ENCODE assay signal across 1 cellular context in genomic region chr1:154442006-154442740, GRCh38.
TF ChIP-seq lines count a peak whose summit lies in the region.

No MANE protein-coding gene starts in this region.

TF ChIP-seq in K562, 482 proteins besides CTCF, POLR2A, EP300 and RAD21 (continued from another document and continues in another):
- TF ChIP-seq ZNF311 (CRISPR knock-in tag; IDR thresholded peaks at IDR 0.05) (no peak), ARNT (IDR thresholded peaks at IDR 0.05) (no peak), SLC30A9 (CRISPR knock-in tag; IDR thresholded peaks at IDR 0.05) (no peak), GTF2A2 (tag; IDR thresholded peaks at IDR 0.05) (no peak), SUPT5H (IDR thresholded peaks at IDR 0.05) (no peak), NUFIP1 (IDR thresholded peaks at IDR 0.05; ENCODE audit: partially characterized antibody) (no peak), ETV1 (tag; conservative IDR thresholded peaks at IDR 0.05; ENCODE audit: low read depth) (no peak), CREM (IDR thresholded peaks at IDR 0.05; ENCODE audit: low read depth) (peak; percentile 54; the same call in 1 of the 2 replicates), CAMTA2 (CRISPR knock-in tag; conservative IDR thresholded peaks at IDR 0.05) (no peak), ZC3H11A (IDR thresholded peaks at IDR 0.05; ENCODE audit: low read depth, low read length) (no peak), NCOA2 (IDR thresholded peaks at IDR 0.05; ENCODE audit: partially characterized antibody in 2 of 2) (no peak), POU5F1 (IDR thresholded peaks at IDR 0.05; ENCODE audit: borderline replicate concordance, low read depth, low read length, partially characterized antibody) (no peak), COPS2 (conservative IDR thresholded peaks at IDR 0.05) (no peak), GABPB2 (CRISPR knock-in tag; conservative IDR thresholded peaks at IDR 0.05) (no peak), HNRNPLL (IDR thresholded peaks at IDR 0.05; ENCODE audit: low read depth, low read length, poor library complexity, severe bottlenecking) (no peak), ZNF143 (CRISPR knock-in tag; IDR thresholded peaks at IDR 0.05) (no peak), HBP1 (CRISPR knock-in tag; IDR thresholded peaks at IDR 0.05) (no peak), CTCFL (IDR thresholded peaks at IDR 0.05; ENCODE audit: borderline replicate concordance, insufficient read depth, low read depth, low read length, poor library complexity, severe bottlenecking) (peak; percentile 75), MAZ (CRISPR knock-in tag; conservative IDR thresholded peaks at IDR 0.05 in 1 of 2, IDR thresholded peaks at IDR 0.05 in 1 of 2) (0 out of 4 replicates have a peak, but pooled peaks of 1 of the 2 experiments have one; percentile 22), NCOR1 (IDR thresholded peaks at IDR 0.05) (peak; percentile 61; the same call in 1 of the 2 replicates), NR1H2 (CRISPR knock-in tag; IDR thresholded peaks at IDR 0.05) (no peak), ZNF212 (CRISPR knock-in tag; IDR thresholded peaks at IDR 0.05) (no peak), E2F8 (IDR thresholded peaks at IDR 0.05; ENCODE audit: low read depth, partially characterized antibody) (no peak), SRSF3 (IDR thresholded peaks at IDR 0.05; ENCODE audit: insufficient read depth, low read length) (no peak), ZNF449 (CRISPR knock-in tag; IDR thresholded peaks at IDR 0.05) (no peak), HNRNPK (IDR thresholded peaks at IDR 0.05; ENCODE audit: low read depth, low read length, poor library complexity, severe bottlenecking) (no peak), CHCHD3 (CRISPR knock-in tag; IDR thresholded peaks at IDR 0.05) (no peak), EZH2 (IDR thresholded peaks at IDR 0.05; ENCODE audit: borderline replicate concordance, low read depth, low read length) (no peak), ZNF75A (CRISPR knock-in tag; IDR thresholded peaks at IDR 0.05) (no peak), TEAD2 (tag; IDR thresholded peaks at IDR 0.05) (no peak), ZNF589 (CRISPR knock-in tag; IDR thresholded peaks at IDR 0.05; ENCODE audit: low read depth) (no peak), CREB1 (IDR thresholded peaks at IDR 0.05) (peak; percentile 34; the same call in 1 of the 2 replicates), CREB1 (CRISPR knock-in tag; IDR thresholded peaks at IDR 0.05) (no peak), TSC22D4 (tag; IDR thresholded peaks at IDR 0.05) (no peak), ZNF174 (CRISPR knock-in tag; IDR thresholded peaks at IDR 0.05) (no peak), ZNF778 (CRISPR knock-in tag; IDR thresholded peaks at IDR 0.05) (no peak), SP1 (CRISPR knock-in tag; IDR thresholded peaks at IDR 0.05) (no peak), PRPF4 (IDR thresholded peaks at IDR 0.05; ENCODE audit: insufficient read depth, low read depth, low read length, poor library complexity, severe bottlenecking) (no peak), CEBPG (CRISPR knock-in tag; IDR thresholded peaks at IDR 0.05) (no peak), CEBPG (tag; conservative IDR thresholded peaks at IDR 0.05 in 1 of 2, IDR thresholded peaks at IDR 0.05 in 1 of 2) (no peak), RBM17 (IDR thresholded peaks at IDR 0.05; ENCODE audit: borderline replicate concordance, low read depth, low read length) (no peak), ZNF197 (CRISPR knock-in tag; IDR thresholded peaks at IDR 0.05; ENCODE audit: low read depth) (no peak), L3MBTL2 (IDR thresholded peaks at IDR 0.05) (no peak), ARID1B (IDR thresholded peaks at IDR 0.05) (peak; percentile 63), CC2D1A (IDR thresholded peaks at IDR 0.05) (no peak), NCOA4 (IDR thresholded peaks at IDR 0.05; ENCODE audit: partially characterized antibody) (no peak), PCBP1 (IDR thresholded peaks at IDR 0.05; ENCODE audit: low read depth, low read length, poor library complexity, severe bottlenecking) (no peak), ETV6 (IDR thresholded peaks at IDR 0.05; ENCODE audit: borderline replicate concordance in 1 of 2, low read depth in 2 of 2, low read length in 1 of 2) (no peak), ETV6 (CRISPR knock-in tag; IDR thresholded peaks at IDR 0.05; ENCODE audit: borderline replicate concordance) (no peak), DACH1 (IDR thresholded peaks at IDR 0.05; ENCODE audit: partially characterized antibody) (no peak), ARID2 (IDR thresholded peaks at IDR 0.05) (no peak), ZNF124 (CRISPR knock-in tag; IDR thresholded peaks at IDR 0.05) (no peak), KLF16 (IDR thresholded peaks at IDR 0.05) (0 out of 2 replicates have a peak, but pooled peaks have one; percentile 11), HMG20A (CRISPR knock-in tag; conservative IDR thresholded peaks at IDR 0.05) (no peak), THRA (IDR thresholded peaks at IDR 0.05) (no peak), KDM1A (IDR thresholded peaks at IDR 0.05) (peak; percentile 70 to 77; a peak in 3 of 4 replicates), YBX1 (IDR thresholded peaks at IDR 0.05) (no peak), DPF2 (IDR thresholded peaks at IDR 0.05) (peak; percentile 59; the same call in 1 of the 2 replicates), ILF3 (IDR thresholded peaks at IDR 0.05; ENCODE audit: borderline replicate concordance) (no peak), SREBF1 (IDR thresholded peaks at IDR 0.05; ENCODE audit: borderline replicate concordance, low read depth, low read length) (no peak), EGR1 (conservative IDR thresholded peaks at IDR 0.05) (peak; percentile 84)
- TF ChIP-seq, protein P1, sequence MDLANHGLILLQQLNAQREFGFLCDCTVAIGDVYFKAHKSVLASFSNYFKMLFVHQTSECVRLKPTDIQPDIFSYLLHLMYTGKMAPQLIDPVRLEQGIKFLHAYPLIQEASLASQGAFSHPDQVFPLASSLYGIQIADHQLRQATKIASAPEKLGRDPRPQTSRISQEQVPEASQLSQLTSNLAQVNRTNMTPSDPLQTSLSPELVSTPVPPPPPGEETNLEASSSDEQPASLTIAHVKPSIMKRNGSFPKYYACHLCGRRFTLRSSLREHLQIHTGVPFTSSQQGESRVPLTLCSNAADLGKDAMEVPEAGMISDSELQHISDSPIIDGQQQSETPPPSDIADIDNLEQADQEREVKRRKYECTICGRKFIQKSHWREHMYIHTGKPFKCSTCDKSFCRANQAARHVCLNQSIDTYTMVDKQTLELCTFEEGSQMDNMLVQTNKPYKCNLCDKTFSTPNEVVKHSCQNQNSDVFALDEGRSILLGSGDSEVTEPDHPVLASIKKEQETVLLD (IDR thresholded peaks at IDR 0.05): no peak
- TF ChIP-seq, protein P2, sequence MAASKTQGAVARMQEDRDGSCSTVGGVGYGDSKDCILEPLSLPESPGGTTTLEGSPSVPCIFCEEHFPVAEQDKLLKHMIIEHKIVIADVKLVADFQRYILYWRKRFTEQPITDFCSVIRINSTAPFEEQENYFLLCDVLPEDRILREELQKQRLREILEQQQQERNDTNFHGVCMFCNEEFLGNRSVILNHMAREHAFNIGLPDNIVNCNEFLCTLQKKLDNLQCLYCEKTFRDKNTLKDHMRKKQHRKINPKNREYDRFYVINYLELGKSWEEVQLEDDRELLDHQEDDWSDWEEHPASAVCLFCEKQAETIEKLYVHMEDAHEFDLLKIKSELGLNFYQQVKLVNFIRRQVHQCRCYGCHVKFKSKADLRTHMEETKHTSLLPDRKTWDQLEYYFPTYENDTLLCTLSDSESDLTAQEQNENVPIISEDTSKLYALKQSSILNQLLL (CRISPR knock-in tag; IDR thresholded peaks at IDR 0.05; ENCODE audit: borderline replicate concordance): no peak
- TF ChIP-seq, protein P3, sequence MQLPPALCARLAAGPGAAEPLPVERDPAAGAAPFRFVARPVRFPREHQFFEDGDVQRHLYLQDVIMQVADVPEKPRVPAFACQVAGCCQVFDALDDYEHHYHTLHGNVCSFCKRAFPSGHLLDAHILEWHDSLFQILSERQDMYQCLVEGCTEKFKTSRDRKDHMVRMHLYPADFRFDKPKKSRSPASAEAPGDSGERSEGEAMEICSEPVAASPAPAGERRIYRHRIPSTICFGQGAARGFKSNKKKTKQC (CRISPR knock-in tag; IDR thresholded peaks at IDR 0.05): no peak
- TF ChIP-seq, protein P4, sequence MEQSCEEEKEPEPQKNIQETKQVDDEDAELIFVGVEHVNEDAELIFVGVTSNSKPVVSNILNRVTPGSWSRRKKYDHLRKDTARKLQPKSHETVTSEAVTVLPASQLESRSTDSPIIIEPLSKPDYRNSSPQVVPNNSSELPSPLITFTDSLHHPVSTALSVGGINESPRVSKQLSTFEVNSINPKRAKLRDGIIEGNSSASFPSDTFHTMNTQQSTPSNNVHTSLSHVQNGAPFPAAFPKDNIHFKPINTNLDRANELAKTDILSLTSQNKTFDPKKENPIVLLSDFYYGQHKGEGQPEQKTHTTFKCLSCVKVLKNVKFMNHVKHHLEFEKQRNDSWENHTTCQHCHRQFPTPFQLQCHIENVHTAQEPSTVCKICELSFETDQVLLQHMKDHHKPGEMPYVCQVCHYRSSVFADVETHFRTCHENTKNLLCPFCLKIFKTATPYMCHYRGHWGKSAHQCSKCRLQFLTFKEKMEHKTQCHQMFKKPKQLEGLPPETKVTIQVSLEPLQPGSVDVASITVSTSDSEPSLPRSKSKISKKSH (CRISPR knock-in tag; IDR thresholded peaks at IDR 0.05): no peak
